In the genomic region with DNA sequence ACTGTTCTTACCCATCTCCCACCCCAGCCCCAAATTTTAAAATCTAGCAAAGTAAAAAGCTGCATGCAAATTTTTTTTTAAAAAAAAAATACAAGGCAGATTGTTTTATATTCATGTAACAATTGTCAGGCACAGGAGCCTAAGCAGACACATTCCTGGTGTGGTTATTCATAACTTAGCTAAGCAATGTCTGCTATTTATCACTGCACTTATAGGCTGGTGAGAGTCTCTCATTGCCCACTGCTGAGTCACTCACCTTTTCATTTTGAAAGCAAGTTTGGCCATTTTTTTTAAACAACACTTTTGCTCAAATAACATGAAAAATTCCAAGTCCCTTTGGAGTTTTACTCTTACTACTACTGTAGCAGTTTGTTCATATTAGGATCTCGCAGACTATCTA, we compare ENCODE assay signal across 10 cellular contexts.
DNase-seq lines count a peak whose midpoint lies in the region; ATAC-seq and TF ChIP-seq lines count a peak whose summit lies in the region.
"Had no signal": no experiment of that assay in that cellular context is flagged by ENCODE, and none has a peak within 500 bp of the region (broad histone marks: within the 10 kb centered on the region; RNA-seq: fewer than 3 reads in every experiment).

No MANE protein-coding gene starts in this region.

- H3K4me3 Mint-ChIP-seq in MCF 10A (ENCODE audit: unreplicated experiment) = peak overlapping the region; percentile 58
- H3K4me3 Mint-ChIP-seq: activated naive CD4-positive, alpha-beta T cell treated with anti-CD3 and anti-CD28 coated beads, Interleukin-2, amount 10 ng/mL, durations not matched to agents 7 days and 5 days had no signal

- H3K4me1 Mint-ChIP-seq in MCF 10A (ENCODE audit: insufficient read depth, unreplicated experiment) = peaks cover 44% of the 10 kb centered on the region
- H3K4me1 Mint-ChIP-seq: activated naive CD4-positive, alpha-beta T cell treated with anti-CD3 and anti-CD28 coated beads, Interleukin-2, amount 10 ng/mL, durations not matched to agents 7 days and 5 days had no signal

- no peak for TF ChIP-seq CTCF in MCF 10A (IDR thresholded peaks at IDR 0.05; ENCODE audit: unreplicated experiment)
- no peak for TF ChIP-seq CTCF in suprapubic skin (IDR thresholded peaks at IDR 0.05)

- DNase-seq in HS-27A (ENCODE audit: low read depth) = peak; percentile 89
- peak; percentile 94 for DNase-seq in MCF 10A (ENCODE audit: unreplicated experiment)
- DNase-seq in islet precursor cell = peak; percentile 77
- no peak for DNase-seq in suprapubic skin (ENCODE audit: low spot score in 2 of 2)
- no peak for DNase-seq in effector CD4-positive, alpha-beta T cell
- DNase-seq in NK-92 (lab: John Stamatoyannopoulos, UW; ENCODE audit: unreplicated experiment) = no peak
- DNase-seq in NAMALWA (ENCODE audit: low spot score) = no peak
- DNase-seq: activated naive CD4-positive, alpha-beta T cell treated with anti-CD3 and anti-CD28 coated beads, Interleukin-2, amount 10 ng/mL, durations not matched to agents 7 days and 5 days; SHP77 had no signal

- H3K36me3 Mint-ChIP-seq in MCF 10A (ENCODE audit: insufficient read depth, unreplicated experiment) = no peaks in the 10 kb centered on the region
- H3K36me3 Mint-ChIP-seq: activated naive CD4-positive, alpha-beta T cell treated with anti-CD3 and anti-CD28 coated beads, Interleukin-2, amount 10 ng/mL, durations not matched to agents 7 days and 5 days had no signal

- BruUV-seq in MCF 10A (replicated peaks; lab: Mats Ljungman, UMichigan) = no TSS peak

- WGBS in suprapubic skin = 81% methylated on average over 1 of the region's 1 CpG

- H3K4me3 ChIP-seq in suprapubic skin = no peak overlapping the region

- H3K9me3 Mint-ChIP-seq in MCF 10A (ENCODE audit: unreplicated experiment) = no peaks in the 10 kb centered on the region
- H3K9me3 Mint-ChIP-seq: activated naive CD4-positive, alpha-beta T cell treated with anti-CD3 and anti-CD28 coated beads, Interleukin-2, amount 10 ng/mL, durations not matched to agents 7 days and 5 days had no signal

- H3K27ac ChIP-seq in suprapubic skin = peak overlapping the region; percentile 77

- H3K9me3 ChIP-seq in suprapubic skin = no peaks in the 10 kb centered on the region

- CTCF ChIA-PET in MCF 10A (lab: Yijun Ruan, JAX) = interaction anchor here (0.5 to 1.7 kb wide), 3 partner anchors 71 to 414 kb away, joined by 3 to 6 read pairs (median 5); partner anchors contain the start of gene RBMS3

- no peaks in the 10 kb centered on the region for H3K27me3 ChIP-seq in suprapubic skin

- H3K27ac Mint-ChIP-seq in MCF 10A (ENCODE audit: low read depth, unreplicated experiment) = peak overlapping the region; percentile 98
- H3K27ac Mint-ChIP-seq: activated naive CD4-positive, alpha-beta T cell treated with anti-CD3 and anti-CD28 coated beads, Interleukin-2, amount 10 ng/mL, durations not matched to agents 7 days and 5 days had no signal

- peaks cover 22% of the 10 kb centered on the region for H3K4me1 ChIP-seq in suprapubic skin

- H3K27me3 Mint-ChIP-seq in MCF 10A (ENCODE audit: insufficient read depth, unreplicated experiment) = no peaks in the 10 kb centered on the region
- H3K27me3 Mint-ChIP-seq: activated naive CD4-positive, alpha-beta T cell treated with anti-CD3 and anti-CD28 coated beads, Interleukin-2, amount 10 ng/mL, durations not matched to agents 7 days and 5 days had no signal

- POLR2A ChIA-PET in MCF 10A (lab: Yijun Ruan, JAX) = interaction anchor here (0.5 to 3.6 kb wide), 17 partner anchors 11 to 629 kb away, joined by 3 to 50 read pairs (median 5); partner anchors contain the start of gene RBMS3

- no peak for ATAC-seq in HG02798 (IDR thresholded peaks at IDR 0.05; ENCODE audit: poor library complexity, unreplicated experiment)

- intact Hi-C loops in MCF 10A (cut with micrococcal nuclease) = loop anchor here (1.0 to 10.0 kb wide), 3 partner anchors 65 to 770 kb away; partner anchors contain the start of gene RBMS3

- TF ChIP-seq POLR2A in suprapubic skin (IDR thresholded peaks at IDR 0.05) = no peak

- peak; percentile 46 for TF ChIP-seq EP300 in suprapubic skin (IDR thresholded peaks at IDR 0.05)

- H3K36me3 ChIP-seq in suprapubic skin = no peaks in the 10 kb centered on the region

Comparison
In these comparisons a context has a peak if more than half of its experiments do, and no peak if none do; other contexts are left out.
1. DNase-seq: peak in HS-27A (single experiment), MCF 10A (single experiment) and islet precursor cell (single experiment); none in suprapubic skin (0 of 2), effector CD4-positive, alpha-beta T cell (single experiment), NK-92 (single experiment) and NAMALWA (single experiment).